Comparison of ENCODE assay signal across 19 cellular contexts in the genomic region with DNA sequence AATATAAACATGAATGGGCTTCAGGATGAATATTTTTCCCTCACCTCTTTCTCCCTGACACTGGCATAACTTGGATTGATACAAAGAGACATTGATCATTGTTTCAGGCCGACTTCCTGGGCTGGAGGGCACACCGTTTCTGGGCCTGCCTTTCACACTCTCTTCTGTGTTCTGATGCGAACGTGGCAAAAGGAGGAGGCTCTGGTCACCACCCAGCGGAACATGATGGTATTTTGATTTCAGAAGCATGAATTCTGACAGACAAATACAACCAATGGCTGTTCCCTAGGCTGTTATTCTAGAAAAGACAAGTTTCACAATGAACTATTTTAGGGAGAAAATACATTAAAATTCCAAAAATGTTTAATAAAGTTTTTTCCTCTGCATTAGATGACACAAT.
DNase-seq lines count a peak whose midpoint lies in the region; ATAC-seq and TF ChIP-seq lines count a peak whose summit lies in the region.
"Had no signal": no experiment of that assay in that cellular context is flagged by ENCODE, and none has a peak within 500 bp of the region (broad histone marks: within the 10 kb centered on the region; RNA-seq: fewer than 3 reads in every experiment).

No MANE protein-coding gene starts in this region.

- no peaks in the 10 kb centered on the region for H3K9me3 ChIP-seq in mammary epithelial cell (replicated peaks; ENCODE audit: insufficient read depth, low read length)
- H3K9me3 ChIP-seq: HAP-1 had no signal

- H3K79me2 ChIP-seq in GM23338 (replicated peaks; ENCODE audit: insufficient read depth) (no peaks in the 10 kb centered on the region), mammary epithelial cell (ENCODE audit: insufficient read depth, low read length) (no peaks in the 10 kb centered on the region)

- no peaks in the 10 kb centered on the region for H3K27me3 ChIP-seq in GM23338 (ENCODE audit: insufficient read depth)
- H3K27me3 ChIP-seq in mammary epithelial cell (ENCODE audit: insufficient read depth, low read length) = peaks cover 2% of the 10 kb centered on the region

- H3K4me3 ChIP-seq in GM23338 (no peak overlapping the region), mammary epithelial cell (replicated peaks in 1 of 3; ENCODE audit: insufficient read depth in 1 of 3, low read depth in 2 of 3, low read length in 3 of 3) (no peak overlapping the region)
- H3K4me3 ChIP-seq: HAP-1 had no signal

- H2AFZ ChIP-seq in GM23338 = no peak overlapping the region
- H2AFZ ChIP-seq in mammary epithelial cell (ENCODE audit: low read depth, low read length) = peak overlapping the region; percentile 47

- ATAC-seq in GM23338 (no peak), GM21360 (IDR thresholded peaks at IDR 0.05; ENCODE audit: unreplicated experiment) (no peak), GM18502 (IDR thresholded peaks at IDR 0.05; ENCODE audit: poor library complexity, unreplicated experiment) (no peak)
- ATAC-seq: PC-3 had no signal

- H3K9me3 Mint-ChIP-seq in GM23338 = peaks cover 3% of the 10 kb centered on the region; the same call in 2 of the 3 replicates
- H3K9me3 Mint-ChIP-seq: T-helper 1 cell treated with Interleukin-12 subunit alpha and Interleukin-12 subunit beta and Interleukin-4 antibody, amounts not matched to agents 30 μg/mL and 1 μg/mL, for 36 hours had no signal

- no peak for TF ChIP-seq CTCF in GM23338 (conservative IDR thresholded peaks at IDR 0.05; ENCODE audit: low read depth in 2 of 2)
- TF ChIP-seq CTCF in mammary epithelial cell (conservative IDR thresholded peaks at IDR 0.05 in 1 of 2, IDR thresholded peaks at IDR 0.05 in 1 of 2; ENCODE audit: extremely low read depth in 1 of 2, insufficient read depth in 1 of 2, low read depth in 1 of 2, low read length in 2 of 2) = peak; percentile 47 to 69

- dilution Hi-C loops in mammary epithelial cell (cut with HindIII; ENCODE audit: low sequenced_read_pairs) = no loop called here

- no peaks in the 10 kb centered on the region for H3K36me3 ChIP-seq in GM23338 (ENCODE audit: insufficient read depth)
- H3K36me3 ChIP-seq in mammary epithelial cell (ENCODE audit: insufficient read depth, low read length) = no peaks in the 10 kb centered on the region
- H3K36me3 ChIP-seq: HAP-1 had no signal

- H3K27ac Mint-ChIP-seq in GM23338 = no peak overlapping the region
- H3K27ac Mint-ChIP-seq: T-helper 1 cell treated with Interleukin-12 subunit alpha and Interleukin-12 subunit beta and Interleukin-4 antibody, amounts not matched to agents 30 μg/mL and 1 μg/mL, for 36 hours had no signal

- 4% methylated on average over 5 of the region's 5 CpGs for WGBS in mammary epithelial cell (ENCODE audit: low coverage, missing lambda C conversion rate)

- H3K36me3 Mint-ChIP-seq in GM23338 (ENCODE audit: low read depth) = no peaks in the 10 kb centered on the region

- intact Hi-C loops in mammary epithelial cell (cut with micrococcal nuclease) = loop anchor here (1.0 to 2.0 kb wide), 3 partner anchors 29 to 396 kb away; no protein-coding TSS in a partner anchor

- H3K9ac ChIP-seq in mammary epithelial cell (ENCODE audit: insufficient read depth, low read length) = no peak overlapping the region

- H4K20me1 ChIP-seq in GM23338 (replicated peaks; ENCODE audit: insufficient read depth) (no peaks in the 10 kb centered on the region), mammary epithelial cell (ENCODE audit: insufficient read depth, low read length) (no peaks in the 10 kb centered on the region)

- CTCF ChIA-PET in mammary epithelial cell (lab: Charles Lee; ENCODE audit: low non-redundant PET) = interaction anchor here (0.6 kb wide), 2 partner anchors 30 to 449 kb away, joined by 4 to 5 read pairs; no protein-coding TSS in a partner anchor

- peaks cover 2% of the 10 kb centered on the region for H3K27me3 Mint-ChIP-seq in GM23338 (ENCODE audit: insufficient read depth, low read depth, poor library complexity)

- H3K4me2 ChIP-seq in GM23338 (no peak overlapping the region), mammary epithelial cell (ENCODE audit: insufficient read depth, low read depth, low read length) (no peak overlapping the region)

- H3F3A ChIP-seq in GM23338 (replicated peaks; ENCODE audit: low read depth) = no peaks in the 10 kb centered on the region

- H3K4me1 Mint-ChIP-seq in GM23338 = peaks cover 7% of the 10 kb centered on the region

- DNase-seq in GM23338 (ENCODE audit: low spot score) (peak; percentile 8), HT1080 (ENCODE audit: low read depth) (peak; percentile 37), RKO (ENCODE audit: low spot score) (peak; percentile 3), mammary epithelial cell (peak; percentile 39), NCI-H1105 (lab: John Stamatoyannopoulos, UW) (no peak)
- DNase-seq: DMS 273 treated with DMSO at 0.1 percent for 48 hours; Kasumi-1; NCI-H1105 treated with DMSO at 0.1 percent for 48 hours; NCI-H187 treated with DMSO at 0.1 percent for 48 hours; NCI-H446; NCI-H69; NK-92 treated with Interleukin-12 subunit alpha and Interleukin-12 subunit beta, amount 100 ng/mL, for 24 hours; PC-3; SHP77 treated with DMSO at 0.1 percent for 48 hours had no signal

- no TSS peak for BruUV-seq in mammary epithelial cell (replicated peaks; lab: Mats Ljungman, UMichigan)

- in situ Hi-C loops in mammary epithelial cell (cut with MboI; ENCODE audit: low sequenced_read_pairs in 2 of 2) = loop anchor here in 1 of 2 donors (25.0 kb wide), 1 partner anchor 398 kb away; no protein-coding TSS in a partner anchor

- peaks cover 3% of the 10 kb centered on the region; the same call in 1 of the 2 replicates for H3K4me1 ChIP-seq in GM23338 (ENCODE audit: insufficient read depth)
- H3K4me1 ChIP-seq in mammary epithelial cell (ENCODE audit: insufficient read depth, low read length) = no peaks in the 10 kb centered on the region
- H3K4me1 ChIP-seq: HAP-1 had no signal

- H3K4me3 Mint-ChIP-seq in GM23338 = no peak overlapping the region
- H3K4me3 Mint-ChIP-seq: T-helper 1 cell treated with Interleukin-12 subunit alpha and Interleukin-12 subunit beta and Interleukin-4 antibody, amounts not matched to agents 30 μg/mL and 1 μg/mL, for 36 hours had no signal

- H3K9me2 ChIP-seq in GM23338 (ENCODE audit: insufficient read depth) = 0 out of 2 replicates have a peak, but pooled peaks cover 4% of the 10 kb centered on the region

- H3K27ac ChIP-seq in GM23338 (ENCODE audit: low read depth) (no peak overlapping the region), mammary epithelial cell (ENCODE audit: insufficient read depth, low read depth, low read length) (no peak overlapping the region)
- H3K27ac ChIP-seq: C4-2B had no signal

TF ChIP-seq in GM23338, 12 proteins besides CTCF, POLR2A, EP300 and RAD21:
- TF ChIP-seq ZNF114 (CRISPR knock-in tag; IDR thresholded peaks at IDR 0.05) = no peak

Comparison
In these comparisons a context has a peak if more than half of its experiments do, and no peak if none do; other contexts are left out.
1. CTCF ChIP-seq: peak in mammary epithelial cell (2 of 2); none in GM23338 (0 of 2).